Comparison of ENCODE assay signal across 8 cellular contexts in the genomic region with DNA sequence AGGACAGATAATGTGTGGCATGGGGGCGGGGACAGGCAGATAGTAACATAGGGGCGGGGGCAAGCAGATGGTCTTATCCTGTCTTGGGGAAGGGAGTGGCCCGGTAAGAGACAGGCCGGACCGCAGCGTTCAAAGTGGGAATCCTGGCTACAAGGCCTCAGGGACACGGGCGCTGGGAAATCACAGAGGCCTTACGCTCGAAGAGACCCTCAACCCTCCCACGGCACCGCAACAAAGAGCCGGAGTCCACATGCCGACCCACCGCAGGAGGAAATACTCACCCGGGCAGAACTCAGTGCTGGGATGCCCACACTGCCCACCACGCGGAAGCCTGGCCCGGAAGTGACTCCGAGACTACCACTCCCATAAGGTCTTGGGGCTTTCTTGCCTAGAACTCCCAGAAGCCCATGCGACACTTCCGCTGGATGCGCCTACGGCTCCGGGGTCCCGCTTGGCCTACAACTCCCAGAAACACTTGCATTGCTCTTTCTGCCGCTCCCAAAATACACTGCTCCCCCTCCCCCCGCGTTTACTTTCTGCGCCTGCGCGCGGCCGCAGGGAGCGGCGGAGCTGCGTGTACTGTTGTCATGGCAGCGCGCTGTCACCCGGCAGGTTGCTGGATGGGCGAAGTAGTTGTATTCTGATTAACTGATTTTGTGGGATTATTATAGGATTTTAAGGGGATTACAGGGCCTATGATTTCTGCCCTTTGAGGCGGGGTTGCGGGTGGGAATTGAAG. TPM values are rescaled to one million over a fixed set of nuclear protein-coding genes. Genes with fewer than 3 reads are reported as not detected.
A peak's percentile ranks its signal among the peaks of the same experiment; 100 is the strongest.
DNase-seq lines count a peak whose midpoint lies in the region; ATAC-seq and TF ChIP-seq lines count a peak whose summit lies in the region.

TSS of gene CTU1 (minus strand) at position 344 of the 739 bp plus-strand sequence. CDS start 3,840 bp downstream, outside the sequence.

- H3K27ac ChIP-seq in KMS-11 (peak within 1 kb of the TSS; percentile 40), Peyer's patch (peak within 1 kb of the TSS; percentile 44 to 70 (median 63)), esophagus squamous epithelium (peak within 1 kb of the TSS; percentile 68 to 88 (median 86))

- DNase-seq in DMS53 treated with DMSO at 0.1 percent for 48 hours (lab: John Stamatoyannopoulos, UW; ENCODE audit: unreplicated experiment), result peak; percentile 97
- DNase-seq in Peyer's patch, result peak; percentile 97 to 99 (median 98)
- peak; percentile 98 for DNase-seq in activated T-helper 1 cell treated with Interleukin-2 at 50 U/mL for 16 hours (ENCODE audit: low read depth)
- peak; percentile 95 for DNase-seq in esophagus squamous epithelium (lab: John Stamatoyannopoulos, UW)
- DNase-seq in myocyte (ENCODE audit: low read depth), result peak; percentile 100
- peak; percentile 96 to 99 for DNase-seq in stimulated activated CD8-positive, alpha-beta memory T cell treated with anti-CD3 and anti-CD28 coated beads, Interleukin-7, amount 100 ng/mL, for 48 hours (ENCODE audit: extremely low read depth in 1 of 2, low read depth in 1 of 2)

- 2% methylated on average over 18 to 22 of the region's 43 CpGs for WGBS in esophagus squamous epithelium, 2 donors

- H3K4me3 ChIP-seq in KMS-11 (IDR thresholded peaks at IDR 0.05; ENCODE audit: insufficient read depth, low read depth, low read length), result no peak within 1 kb of the TSS
- peak within 1 kb of the TSS; percentile 56 to 76 (median 68) for H3K4me3 ChIP-seq in Peyer's patch
- H3K4me3 ChIP-seq in esophagus squamous epithelium, result peak within 1 kb of the TSS; percentile 73 to 87 (median 82)

- TF ChIP-seq CTCF in KMS-11 (conservative IDR thresholded peaks at IDR 0.05; ENCODE audit: low read depth, low read length), result no peak
- TF ChIP-seq CTCF in Peyer's patch (IDR thresholded peaks at IDR 0.05), result peak in 3 of 6 experiments; percentile 5 to 42 (median 36)
- TF ChIP-seq CTCF in esophagus squamous epithelium (IDR thresholded peaks at IDR 0.05), result peak in 1 of 6 experiments; percentile 37

- peak within 1 kb of the TSS; percentile 93 for H2AFZ ChIP-seq in KMS-11 (ENCODE audit: low read depth)

- peak in 1 of 2 donors; percentile 39 for TF ChIP-seq POLR2A in Peyer's patch (IDR thresholded peaks at IDR 0.05)
- peak in 3 of 4 donors; percentile 26 to 76 (median 58) for TF ChIP-seq POLR2A in esophagus squamous epithelium (IDR thresholded peaks at IDR 0.05)

- H3K4me1 ChIP-seq in KMS-11 (ENCODE audit: low read depth, poor library complexity, severe bottlenecking) (peaks cover 8% of the 10 kb centered on the region), Peyer's patch (peaks cover 0 to 16% (median 3%) of the 10 kb centered on the region in 4 donors), esophagus squamous epithelium (peaks cover 18 to 52% (median 22%) of the 10 kb centered on the region in 3 donors)

- ATAC-seq in GM21737 (IDR thresholded peaks at IDR 0.05; ENCODE audit: unreplicated experiment), result peak; percentile 94

- peaks cover 19% of the 10 kb centered on the region; the same call in 1 of the 2 replicates for H3K27me3 ChIP-seq in KMS-11 (ENCODE audit: insufficient read depth, low read depth)
- H3K27me3 ChIP-seq in Peyer's patch, result no peaks in the 10 kb centered on the region
- H3K27me3 ChIP-seq in esophagus squamous epithelium, result peaks cover 0 to 8% (median 0%) of the 10 kb centered on the region in 4 donors

- peaks cover 13% of the 10 kb centered on the region for H3K79me2 ChIP-seq in KMS-11 (ENCODE audit: insufficient read depth, low read depth)

- H3K4me2 ChIP-seq in KMS-11, result peak within 1 kb of the TSS; percentile 84

- H3K9me3 ChIP-seq in Peyer's patch (no peaks in the 10 kb centered on the region), esophagus squamous epithelium (no peaks in the 10 kb centered on the region)

- H3K9ac ChIP-seq in KMS-11, result peak within 1 kb of the TSS; percentile 72

- H3K36me3 ChIP-seq in KMS-11 (ENCODE audit: insufficient read depth) (no peaks in the 10 kb centered on the region), Peyer's patch (peaks cover 0 to 5% (median 0%) of the 10 kb centered on the region in 3 donors), esophagus squamous epithelium (peaks cover 5 to 22% (median 5%) of the 10 kb centered on the region in 3 donors)

- intact Hi-C loops in esophagus squamous epithelium (cut with DNase I), result no loop called here

- H4K20me1 ChIP-seq in KMS-11 (ENCODE audit: insufficient read depth), result no peaks in the 10 kb centered on the region

RNA-seq across cellular contexts. Expression of gene CTU1, which starts in this region (rescaled TPM):
- 10 to 100 TPM in 1 of 4 donors, 1 to 10 TPM in 3; 4.4 to 10.0 (median 6.5) TPM for total RNA-seq in Peyer's patch
- total RNA-seq in esophagus squamous epithelium, result 10 to 100 TPM; 10.8 to 18.6 (median 13.5) TPM
- 16.2 and 17.8 TPM in 2 replicates for total RNA-seq in myocyte
- 4.6 TPM for polyA plus RNA-seq in myocyte (2012)
